Comparison of ENCODE assay signal across 8 cellular contexts in the genomic region with DNA sequence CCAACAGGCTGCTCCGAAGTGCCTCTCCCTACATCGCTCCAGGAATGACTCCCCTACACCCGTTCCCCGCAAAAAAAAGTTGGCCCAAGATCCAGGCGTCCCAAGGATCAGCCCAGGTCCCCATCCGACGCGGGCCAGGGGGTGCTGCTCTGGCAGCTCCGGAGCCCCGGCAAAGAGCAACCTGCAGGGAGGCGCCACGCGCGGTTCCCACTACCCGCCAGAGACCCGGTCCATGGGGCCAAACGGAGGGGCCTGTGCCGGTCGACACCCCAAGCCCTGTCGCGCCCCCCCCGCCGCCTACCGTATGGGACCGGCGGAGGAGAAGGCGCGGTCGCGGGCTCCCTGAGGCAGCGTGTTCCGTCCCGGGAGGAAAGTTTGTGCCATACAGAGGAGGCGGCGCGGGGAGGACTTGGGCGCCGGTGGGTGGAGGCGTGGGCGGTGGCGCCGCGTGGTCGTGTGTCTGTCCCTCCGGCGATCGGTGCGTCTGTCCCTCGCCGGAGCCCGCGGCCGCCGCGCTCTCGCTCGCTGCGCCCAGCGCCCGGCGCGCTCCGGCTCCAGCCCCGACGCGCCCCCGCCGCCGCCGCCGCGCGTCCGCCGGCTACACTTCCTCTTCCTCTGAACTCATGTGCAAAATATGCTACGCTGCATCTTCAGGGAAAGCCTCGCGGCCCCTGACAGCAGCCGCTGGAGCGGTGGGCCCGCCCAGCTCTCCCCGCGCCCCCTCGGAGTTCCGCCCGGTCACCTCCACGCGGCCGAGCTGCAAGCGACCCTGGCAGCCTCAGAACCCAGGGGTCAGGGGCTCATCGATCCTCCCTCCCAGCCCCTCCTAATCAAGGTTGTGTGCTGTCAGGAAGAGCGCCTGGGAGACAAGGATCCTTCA. TPM values are rescaled to one million over a fixed set of nuclear protein-coding genes. Genes with fewer than 3 reads are reported as not detected.
A peak's percentile ranks its signal among the peaks of the same experiment; 100 is the strongest.
DNase-seq lines count a peak whose midpoint lies in the region; ATAC-seq and TF ChIP-seq lines count a peak whose summit lies in the region.

A gene with protein sequence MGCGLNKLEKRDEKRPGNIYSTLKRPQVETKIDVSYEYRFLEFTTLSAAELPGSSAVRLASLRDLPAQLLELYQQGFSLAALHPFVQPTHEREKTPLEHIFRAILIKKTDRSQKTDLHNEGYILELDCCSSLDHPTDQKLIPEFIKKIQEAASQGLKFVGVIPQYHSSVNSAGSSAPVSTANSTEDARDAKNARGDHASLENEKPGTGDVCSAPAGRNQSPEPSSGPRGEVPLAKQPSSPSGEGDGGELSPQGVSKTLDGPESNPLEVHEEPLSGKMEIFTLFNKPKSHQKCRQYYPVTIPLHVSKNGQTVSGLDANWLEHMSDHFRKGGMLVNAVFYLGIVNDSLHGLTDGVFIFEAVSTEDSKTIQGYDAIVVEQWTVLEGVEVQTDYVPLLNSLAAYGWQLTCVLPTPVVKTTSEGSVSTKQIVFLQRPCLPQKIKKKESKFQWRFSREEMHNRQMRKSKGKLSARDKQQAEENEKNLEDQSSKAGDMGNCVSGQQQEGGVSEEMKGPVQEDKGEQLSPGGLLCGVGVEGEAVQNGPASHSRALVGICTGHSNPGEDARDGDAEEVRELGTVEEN (minus strand): TSS at position 559 of the 880 bp plus-strand sequence. CDS start 19,830 bp downstream, outside the sequence.

- TF ChIP-seq POLR2A in esophagus squamous epithelium (IDR thresholded peaks at IDR 0.05), result peak in 2 of 4 donors; percentile 24 to 44

- peak; percentile 33 for ATAC-seq in naive thymus-derived CD4-positive, alpha-beta T cell
- ATAC-seq in GM21447 (IDR thresholded peaks at IDR 0.05; ENCODE audit: unreplicated experiment), result no peak

- DNase-seq in DMS 273 (lab: John Stamatoyannopoulos, UW; ENCODE audit: unreplicated experiment), result peak; percentile 71
- DNase-seq in DMS 273 treated with DMSO at 0.1 percent for 48 hours (lab: John Stamatoyannopoulos, UW), result no peak
- DNase-seq in activated T-cell treated with anti-CD3 and anti-CD28 coated beads, Interleukin-2, amount 50 U/mL, for 24 hours, result peak; percentile 75
- DNase-seq in esophagus squamous epithelium (lab: John Stamatoyannopoulos, UW), result no peak
- peak; percentile 41 to 64 (median 57) for DNase-seq in naive thymus-derived CD4-positive, alpha-beta T cell

- H3K36me3 ChIP-seq in OCI-LY3 (replicated peaks; ENCODE audit: low read depth, low read length), result peaks cover 10% of the 10 kb centered on the region
- no peaks in the 10 kb centered on the region for H3K36me3 ChIP-seq in esophagus squamous epithelium
- H3K36me3 ChIP-seq in naive thymus-derived CD4-positive, alpha-beta T cell (ENCODE audit: control insufficient read depth in 2 of 3, insufficient read depth in 3 of 3, low read length in 3 of 3), result peaks cover 0 to 8% (median 0%) of the 10 kb centered on the region in 3 experiments

- H3K27ac Mint-ChIP-seq in activated T-cell treated with anti-CD3 and anti-CD28 coated beads, Interleukin-2, amount 50 U/mL, for 24 hours, result peak within 1 kb of the TSS; percentile 98
- H3K27ac Mint-ChIP-seq in naive thymus-derived CD4-positive, alpha-beta T cell, result peak within 1 kb of the TSS; percentile 87 to 99 (median 95)

- peaks cover 25% of the 10 kb centered on the region for H4K20me1 ChIP-seq in OCI-LY3 (ENCODE audit: insufficient read depth, low read length)

- CTCF ChIA-PET in naive thymus-derived CD4-positive, alpha-beta T cell (lab: Charles Lee), result interaction anchor here (1.2 to 1.6 kb wide), 2 partner anchors 223 to 228 kb away, joined by 3 to 6 read pairs; no protein-coding TSS in a partner anchor

- POLR2A ChIA-PET in naive thymus-derived CD4-positive, alpha-beta T cell (lab: Charles Lee), result interaction anchor here (0.5 to 4.6 kb wide), 17 partner anchors 13 to 912 kb away, joined by 3 to 39 read pairs (median 3); partner anchors contain the start of genes BTD, DPH3 and OXNAD1

- H3K4me1 ChIP-seq in OCI-LY3 (ENCODE audit: low read length) (peaks cover 80% of the 10 kb centered on the region), esophagus squamous epithelium (peaks cover 8 to 72% (median 49%) of the 10 kb centered on the region in 3 donors)
- H3K4me1 ChIP-seq in naive thymus-derived CD4-positive, alpha-beta T cell (ENCODE audit: control insufficient read depth in 2 of 2, insufficient read depth in 2 of 2, low read length in 2 of 2), result peaks cover 45 to 60% of the 10 kb centered on the region in 2 donors

- H3K27ac ChIP-seq in OCI-LY3 (ENCODE audit: low read length) (peak within 1 kb of the TSS; percentile 95), esophagus squamous epithelium (peak within 1 kb of the TSS; percentile 73 to 90 (median 84)), temporal lobe (ENCODE audit: low read depth, low read length) (peak within 1 kb of the TSS; percentile 22)
- peak within 1 kb of the TSS; percentile 88 for H3K27ac ChIP-seq in naive thymus-derived CD4-positive, alpha-beta T cell (ENCODE audit: low read depth, low read length)

- H3K4me3 ChIP-seq in OCI-LY3 (ENCODE audit: low read length), result peak within 1 kb of the TSS; percentile 88
- H3K4me3 ChIP-seq in esophagus squamous epithelium, result peak within 1 kb of the TSS; percentile 71 to 91 (median 73)
- peak within 1 kb of the TSS; percentile 79 for H3K4me3 ChIP-seq in naive thymus-derived CD4-positive, alpha-beta T cell (ENCODE audit: low read length)

- peaks cover 4% of the 10 kb centered on the region for H3K9me3 Mint-ChIP-seq in activated T-cell treated with anti-CD3 and anti-CD28 coated beads, Interleukin-2, amount 50 U/mL, for 24 hours
- peaks cover 0 to 4% (median 0%) of the 10 kb centered on the region in 11 donors for H3K9me3 Mint-ChIP-seq in naive thymus-derived CD4-positive, alpha-beta T cell

- no peaks in the 10 kb centered on the region for H3K27me3 ChIP-seq in OCI-LY3 (ENCODE audit: low read depth, low read length)
- H3K27me3 ChIP-seq in esophagus squamous epithelium, result peaks cover 0 to 25% (median 0%) of the 10 kb centered on the region in 4 donors
- no peaks in the 10 kb centered on the region for H3K27me3 ChIP-seq in naive thymus-derived CD4-positive, alpha-beta T cell (ENCODE audit: control insufficient read depth in 2 of 2, insufficient read depth in 2 of 2, low read length in 2 of 2)

- 0 to 5% methylated on average over 1 to 8 of the region's 92 CpGs for WGBS in esophagus squamous epithelium, 2 donors

- H3K36me3 Mint-ChIP-seq in activated T-cell treated with anti-CD3 and anti-CD28 coated beads, Interleukin-2, amount 50 U/mL, for 24 hours (ENCODE audit: low read depth), result peaks cover 39% of the 10 kb centered on the region
- peaks cover 0 to 12% (median 0%) of the 10 kb centered on the region in 5 donors for H3K36me3 Mint-ChIP-seq in naive thymus-derived CD4-positive, alpha-beta T cell

- intact Hi-C loops in esophagus squamous epithelium (cut with DNase I), result no loop called here
- intact Hi-C loops in naive thymus-derived CD4-positive, alpha-beta T cell (cut with micrococcal nuclease), result loop anchor here (1.0 to 5.0 kb wide), 9 partner anchors 31 to 1229 kb away; partner anchors contain the start of genes OXNAD1 (in 1 of the 2) and TBC1D5 (in 1 of the 2)

- H3K4me2 ChIP-seq in OCI-LY3 (ENCODE audit: low read length), result peak within 1 kb of the TSS; percentile 94

- peaks cover 4% of the 10 kb centered on the region for H3K9me3 ChIP-seq in OCI-LY3 (ENCODE audit: insufficient read depth, low read length)
- no peaks in the 10 kb centered on the region for H3K9me3 ChIP-seq in esophagus squamous epithelium
- no peaks in the 10 kb centered on the region for H3K9me3 ChIP-seq in naive thymus-derived CD4-positive, alpha-beta T cell (ENCODE audit: control insufficient read depth in 2 of 3, low read length in 3 of 3)

- H3K4me1 Mint-ChIP-seq in activated T-cell treated with anti-CD3 and anti-CD28 coated beads, Interleukin-2, amount 50 U/mL, for 24 hours (ENCODE audit: low read depth), result peaks cover 76% of the 10 kb centered on the region
- peaks cover 52 to 71% (median 64%) of the 10 kb centered on the region in 7 donors for H3K4me1 Mint-ChIP-seq in naive thymus-derived CD4-positive, alpha-beta T cell

- no peaks in the 10 kb centered on the region for H3K27me3 Mint-ChIP-seq in activated T-cell treated with anti-CD3 and anti-CD28 coated beads, Interleukin-2, amount 50 U/mL, for 24 hours
- H3K27me3 Mint-ChIP-seq in naive thymus-derived CD4-positive, alpha-beta T cell, result no peaks in the 10 kb centered on the region

- H2AFZ ChIP-seq in OCI-LY3 (ENCODE audit: low read depth, low read length), result no peak within 1 kb of the TSS; the same call in 1 of the 2 replicates

- peak within 1 kb of the TSS; percentile 97 for H3K9ac ChIP-seq in OCI-LY3 (ENCODE audit: low read length)

- H3K4me3 Mint-ChIP-seq in activated T-cell treated with anti-CD3 and anti-CD28 coated beads, Interleukin-2, amount 50 U/mL, for 24 hours, result peak within 1 kb of the TSS; percentile 93
- peak within 1 kb of the TSS; percentile 82 to 98 (median 94) for H3K4me3 Mint-ChIP-seq in naive thymus-derived CD4-positive, alpha-beta T cell

- H3K79me2 ChIP-seq in OCI-LY3 (ENCODE audit: low read length), result peaks cover 72% of the 10 kb centered on the region

- TF ChIP-seq CTCF in OCI-LY3 (IDR thresholded peaks at IDR 0.05; ENCODE audit: low read depth, low read length), result no peak
- TF ChIP-seq CTCF in esophagus squamous epithelium (IDR thresholded peaks at IDR 0.05), result no peak

RNA-seq across cellular contexts. Expression of the gene that starts here (rescaled TPM):
- 10 to 100 TPM in 2 of 4 donors, 1 to 10 TPM in 2; 5.0 to 22.7 (median 12.4) TPM for total RNA-seq in esophagus squamous epithelium
- 10 to 100 TPM; 51.1 to 68.8 (median 61.5) TPM for total RNA-seq in naive thymus-derived CD4-positive, alpha-beta T cell
- polyA plus RNA-seq in naive thymus-derived CD4-positive, alpha-beta T cell, result 10 to 100 TPM; 44.8 to 53.2 TPM
- total RNA-seq in temporal lobe, result 7.9 TPM

Comparison
In these comparisons a context has a peak if more than half of its experiments do, and no peak if none do; other contexts are left out.
1. DNase-seq: peak in DMS 273 (single experiment), activated T-cell treated with anti-CD3 and anti-CD28 coated beads, Interleukin-2, amount 50 U/mL, for 24 hours (single experiment) and naive thymus-derived CD4-positive, alpha-beta T cell (9 of 9); none in DMS 273 treated with DMSO at 0.1 percent for 48 hours (single experiment) and esophagus squamous epithelium (single experiment).
2. H3K27ac ChIP-seq: peak in every context shown above with its lines; median percentile 95 in OCI-LY3; 88 in naive thymus-derived CD4-positive, alpha-beta T cell; 84 in esophagus squamous epithelium; 22 in temporal lobe.
3. Peak in every context shown above with its lines, with median percentiles within 50 percentile points of each other: H3K4me3 ChIP-seq.